ENCODE assay signal across 8 cellular contexts in genomic region chr2:149586898-149587219, GRCh38. TPM values are rescaled to one million over a fixed set of nuclear protein-coding genes. Genes with fewer than 3 reads are reported as not detected.
DNase-seq lines count a peak whose midpoint lies in the region; ATAC-seq and TF ChIP-seq lines count a peak whose summit lies in the region.

No MANE protein-coding gene starts in this region.

- peak overlapping the region; percentile 93 for H2AFZ ChIP-seq in GM23248

- H3F3A ChIP-seq in GM23248 (ENCODE audit: insufficient read depth): peaks cover 12% of the 10 kb centered on the region; the same call in 1 of the 2 replicates

- no peaks in the 10 kb centered on the region for H3K9me2 ChIP-seq in GM23248 (ENCODE audit: insufficient read depth)

- H3K36me3 ChIP-seq in GM23248 (ENCODE audit: low read depth): peaks cover 18% of the 10 kb centered on the region
- peaks cover 0 to 4% of the 10 kb centered on the region in 2 donors for H3K36me3 ChIP-seq in gastroesophageal sphincter

- TF ChIP-seq CTCF in WI38 (IDR thresholded peaks at IDR 0.05; ENCODE audit: low read depth, low read length) (no peak), gastroesophageal sphincter (IDR thresholded peaks at IDR 0.05) (no peak)

- in situ Hi-C loops in GM23248 (cut with MboI): loop anchor here (25.0 kb wide), 2 partner anchors 1450 to 1850 kb away; no protein-coding TSS in a partner anchor

- no peaks in the 10 kb centered on the region for H3K27me3 ChIP-seq in GM23248 (replicated peaks; ENCODE audit: insufficient read depth)
- H3K27me3 ChIP-seq in gastroesophageal sphincter: no peaks in the 10 kb centered on the region

- intact Hi-C loops in head of caudate nucleus (cut with DNase I): no loop called here

- H3K4me1 ChIP-seq in GM23248 (ENCODE audit: insufficient read depth) (peaks cover 31% of the 10 kb centered on the region), gastroesophageal sphincter (peaks cover 5 to 49% (median 18%) of the 10 kb centered on the region in 3 donors)

- TF ChIP-seq POLR2A in gastroesophageal sphincter (IDR thresholded peaks at IDR 0.05): no peak

- H3K79me2 ChIP-seq in GM23248 (ENCODE audit: insufficient read depth): peaks cover 55% of the 10 kb centered on the region

- TF ChIP-seq EP300 in gastroesophageal sphincter (IDR thresholded peaks at IDR 0.05): no peak

- H3K9me3 ChIP-seq in GM23248 (ENCODE audit: low read depth) (no peaks in the 10 kb centered on the region), gastroesophageal sphincter (no peaks in the 10 kb centered on the region)

- peak overlapping the region; percentile 92 for H3K4me3 ChIP-seq in GM23248
- H3K4me3 ChIP-seq in WI38 (ENCODE audit: low read depth, low read length): peak overlapping the region; percentile 81
- H3K4me3 ChIP-seq in gastroesophageal sphincter: peak overlapping the region; percentile 73 to 74
- peak overlapping the region; percentile 63 for H3K4me3 ChIP-seq in skeletal muscle cell (ENCODE audit: low read depth, low read length)

- ATAC-seq in gastroesophageal sphincter: no peak
- no peak for ATAC-seq in HG03097 (IDR thresholded peaks at IDR 0.05; ENCODE audit: low FRiP score, unreplicated experiment)
- no peak for ATAC-seq in GM18498 (IDR thresholded peaks at IDR 0.05; ENCODE audit: unreplicated experiment)

- H3K9ac ChIP-seq in GM23248: peak overlapping the region; percentile 98

- peak overlapping the region; percentile 95 for H3K4me2 ChIP-seq in GM23248 (ENCODE audit: unreplicated experiment)

- H3K27ac ChIP-seq in GM23248 (peak overlapping the region; percentile 96), gastroesophageal sphincter (peak overlapping the region; percentile 91 to 95 (median 93))

- no peak for DNase-seq in GM23248
- no peak for DNase-seq in skeletal muscle cell (ENCODE audit: low read depth)
- no peak for DNase-seq in UCSD-AML1 (lab: John Stamatoyannopoulos, UW; ENCODE audit: unreplicated experiment)
- no peak for DNase-seq in head of caudate nucleus

- H4K20me1 ChIP-seq in GM23248 (ENCODE audit: insufficient read depth): no peaks in the 10 kb centered on the region

- 0 to 1% methylated on average over 7 of the region's 7 CpGs for WGBS in GM23248 (ENCODE audit: low coverage in 1 of 2, low lambda C conversion rate in 2 of 2, missing lambda C conversion rate in 2 of 2), 2 experiments
- WGBS in gastroesophageal sphincter (ENCODE audit: low coverage in 1 of 2), 2 donors: 2% methylated on average over 5 to 6 of the region's 7 CpGs

RNA-seq across cellular contexts. Expression of gene MMADHC, which starts 0.7 kb away (rescaled TPM):
- 143 and 156 TPM in 2 replicates for total RNA-seq in GM23248 (2014; rRNA removed; shearing (Covaris generic))
- polyA plus RNA-seq in GM23248 (2016; fragmentation: Nextera tagmentation; extraction: Ambion mirVana): 192 and 195 TPM in 2 replicates
- total RNA-seq in gastroesophageal sphincter: 100 to 1,000 TPM; 102 to 226 (median 152) TPM
